14 cellular contexts compared by ENCODE assay signal in genomic region chr9:131567910-131568309, GRCh38. TPM values are rescaled to one million over a fixed set of nuclear protein-coding genes. Genes with fewer than 3 reads are reported as not detected.
"Had no signal": no experiment of that assay in that cellular context is flagged by ENCODE, and none has a peak within 500 bp of the region (broad histone marks: within the 10 kb centered on the region; RNA-seq: fewer than 3 reads in every experiment).

No MANE protein-coding gene starts in this region.

- H3K27me3 Mint-ChIP-seq: activated CD4-positive, alpha-beta memory T cell treated with anti-CD3 and anti-CD28 coated beads for 36 hours; activated naive CD4-positive, alpha-beta T cell treated with anti-CD3 and anti-CD28 coated beads, Interleukin-2, amount 50 U/mL, for 24 hours; dendritic cell treated with granulocyte-macrophage colony-stimulating factor and Interleukin-4, amounts not matched to agents 40 ng/mL and 50 ng/mL, for 4 days; effector memory CD8-positive, alpha-beta T cell had no signal

- H3K4me3 Mint-ChIP-seq: activated CD4-positive, alpha-beta memory T cell treated with anti-CD3 and anti-CD28 coated beads for 36 hours; activated naive CD4-positive, alpha-beta T cell treated with anti-CD3 and anti-CD28 coated beads, Interleukin-2, amount 50 U/mL, for 24 hours; dendritic cell treated with granulocyte-macrophage colony-stimulating factor and Interleukin-4, amounts not matched to agents 40 ng/mL and 50 ng/mL, for 4 days; effector memory CD8-positive, alpha-beta T cell had no signal

- ATAC-seq: body of pancreas; effector memory CD8-positive, alpha-beta T cell; stimulated activated naive CD8-positive, alpha-beta T cell treated with anti-CD3 and anti-CD28 coated beads, Interleukin-15, Interleukin-2, amounts not matched to agents 100 U/mL and 50 U/mL, for 24 hours had no signal

- H3K9me3 Mint-ChIP-seq: activated naive CD4-positive, alpha-beta T cell treated with anti-CD3 and anti-CD28 coated beads, Interleukin-2, amount 50 U/mL, for 24 hours; dendritic cell treated with granulocyte-macrophage colony-stimulating factor and Interleukin-4, amounts not matched to agents 40 ng/mL and 50 ng/mL, for 4 days; effector memory CD8-positive, alpha-beta T cell had no signal

- H3K9me3 ChIP-seq: body of pancreas, prostate gland, sigmoid colon had no signal

- DNase-seq: activated CD4-positive, alpha-beta memory T cell treated with anti-CD3 and anti-CD28 coated beads for 36 hours; body of pancreas; central memory CD4-positive, alpha-beta T cell; effector memory CD8-positive, alpha-beta T cell; kidney glomerular epithelial cell; midbrain; sigmoid colon; stimulated activated naive CD8-positive, alpha-beta T cell treated with anti-CD3 and anti-CD28 coated beads, Interleukin-15, Interleukin-2, amounts not matched to agents 100 U/mL and 50 U/mL, for 24 hours had no signal

- H3K27ac Mint-ChIP-seq: activated CD4-positive, alpha-beta memory T cell treated with anti-CD3 and anti-CD28 coated beads for 36 hours; activated naive CD4-positive, alpha-beta T cell treated with anti-CD3 and anti-CD28 coated beads, Interleukin-2, amount 50 U/mL, for 24 hours; dendritic cell treated with granulocyte-macrophage colony-stimulating factor and Interleukin-4, amounts not matched to agents 40 ng/mL and 50 ng/mL, for 4 days had no signal

RNA-seq across cellular contexts. Expression of gene PRRT1B, which starts 22.6 kb away (rescaled TPM):
- total RNA-seq: activated CD4-positive, alpha-beta memory T cell treated with anti-CD3 and anti-CD28 coated beads for 36 hours; epithelial cell of proximal tubule; sigmoid colon; temporal lobe; urinary bladder had no signal
- polyA plus RNA-seq: urinary bladder had no signal
